ENCODE assay signal across 18 cellular contexts in genomic region chr17:29089601-29090044, GRCh38. TPM values are rescaled to one million over a fixed set of nuclear protein-coding genes. Genes with fewer than 3 reads are reported as not detected.
DNase-seq lines count a peak whose midpoint lies in the region; ATAC-seq and TF ChIP-seq lines count a peak whose summit lies in the region.
"Had no signal": no experiment of that assay in that cellular context is flagged by ENCODE, and none has a peak within 500 bp of the region (broad histone marks: within the 10 kb centered on the region; RNA-seq: fewer than 3 reads in every experiment).

No MANE protein-coding gene starts in this region.

- H3K27ac Mint-ChIP-seq in immature natural killer cell, result no peak overlapping the region

- H3K9me3 Mint-ChIP-seq in immature natural killer cell, result no peaks in the 10 kb centered on the region
- H3K9me3 Mint-ChIP-seq: natural killer cell had no signal

- POLR2A ChIA-PET in RWPE1 (lab: Yijun Ruan, JAX; ENCODE audit: low non-redundant PET), result no interaction called here

- CTCF ChIA-PET in RWPE1 (lab: Yijun Ruan, JAX), result interaction anchor here (1.0 kb wide), 1 partner anchor 22 kb away, joined by 3 read pairs; no protein-coding TSS in a partner anchor

- peak overlapping the region; percentile 10; the same call in 1 of the 2 replicates for H3K27ac ChIP-seq in RWPE1
- H3K27ac ChIP-seq: brain microvascular endothelial cell, suprapubic skin had no signal

- peak; percentile 83 for ATAC-seq in left ventricle myocardium superior
- ATAC-seq: natural killer cell had no signal

- H3K4me1 Mint-ChIP-seq in immature natural killer cell, result no peaks in the 10 kb centered on the region
- H3K4me1 Mint-ChIP-seq: natural killer cell had no signal

- no peak for TF ChIP-seq CTCF in RWPE1 (conservative IDR thresholded peaks at IDR 0.05; ENCODE audit: low read depth)

- H3K4me3 Mint-ChIP-seq in immature natural killer cell, result no peak overlapping the region
- H3K4me3 Mint-ChIP-seq: natural killer cell had no signal

- H3K27me3 Mint-ChIP-seq in immature natural killer cell (ENCODE audit: low read depth in 3 of 3), result peaks cover 0 to 7% (median 0%) of the 10 kb centered on the region in 3 donors

- H3K36me3 Mint-ChIP-seq in immature natural killer cell, result peaks cover 3 to 39% (median 7%) of the 10 kb centered on the region in 3 donors

- intact Hi-C loops in left ventricle myocardium superior (cut with micrococcal nuclease), result no loop called here

- DNase-seq in NCI-H1417 (lab: John Stamatoyannopoulos, UW), result peak in 2 of 3 experiments; percentile 51 to 68
- no peak for DNase-seq in NCI-H1417 treated with DMSO at 0.1 percent for 48 hours (lab: John Stamatoyannopoulos, UW)
- no peak for DNase-seq in RWPE1 (ENCODE audit: low spot score)
- peak; percentile 64 for DNase-seq in left ventricle myocardium superior
- peak; percentile 34 for DNase-seq in retina
- no peak for DNase-seq in COR-L47 (lab: John Stamatoyannopoulos, UW)
- no peak for DNase-seq in SIG-M5 treated with dmso at 0.1 percent for 504 hours (lab: John Stamatoyannopoulos, UW; ENCODE audit: unreplicated experiment)
- no peak for DNase-seq in immature natural killer cell
- DNase-seq: 8988T; activated CD4-positive, alpha-beta T cell treated with anti-CD3 and anti-CD28 coated beads, Interleukin-2, amount 50 U/mL, for 48 hours; activated effector memory CD4-positive, alpha-beta T cell treated with Interleukin-2 at 50 U/mL for 16 hours; brain microvascular endothelial cell; natural killer cell; NCI-H1048; NCI-H774; RPMI8226; T1000 had no signal

RNA-seq across cellular contexts. Expression of gene PIPOX, which starts 46.7 kb away (rescaled TPM):
- total RNA-seq in left ventricle myocardium superior, result 0.59 TPM
- 1 to 10 TPM; 1.6 to 2.7 (median 2.0) TPM for polyA plus RNA-seq in immature natural killer cell

Comparison
In these comparisons a context has a peak if more than half of its experiments do, and no peak if none do; other contexts are left out.
1. DNase-seq: peak in NCI-H1417 (2 of 3), left ventricle myocardium superior (single experiment) and retina (single experiment); none in NCI-H1417 treated with DMSO at 0.1 percent for 48 hours (single experiment), RWPE1 (single experiment), COR-L47 (single experiment), SIG-M5 treated with dmso at 0.1 percent for 504 hours (single experiment) and immature natural killer cell (0 of 3).